13 cellular contexts compared by ENCODE assay signal in the genomic region with DNA sequence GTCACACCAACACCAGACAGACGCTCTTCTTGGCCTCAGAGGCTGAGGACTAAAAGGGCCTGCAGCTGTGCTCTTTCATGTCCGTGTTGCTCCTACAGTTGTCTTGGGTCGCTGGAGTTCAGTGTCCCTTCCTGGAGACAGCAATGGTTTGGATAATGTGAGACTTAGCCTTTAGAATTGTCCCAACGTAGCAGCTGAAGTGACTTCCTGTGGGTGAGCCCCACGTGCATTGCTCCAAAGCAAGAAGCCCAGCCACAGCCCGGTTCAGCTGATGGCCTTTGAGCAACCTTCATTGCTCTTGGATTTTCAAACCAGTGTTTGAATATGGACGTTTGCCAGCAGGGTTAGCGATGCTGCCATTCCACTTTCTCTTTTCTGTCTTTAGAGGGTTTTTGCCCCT. TPM values are rescaled to one million over a fixed set of nuclear protein-coding genes. Genes with fewer than 3 reads are reported as not detected.
DNase-seq lines count a peak whose midpoint lies in the region; ATAC-seq and TF ChIP-seq lines count a peak whose summit lies in the region.
"Had no signal": no experiment of that assay in that cellular context is flagged by ENCODE, and none has a peak within 500 bp of the region (broad histone marks: within the 10 kb centered on the region; RNA-seq: fewer than 3 reads in every experiment).

No MANE protein-coding gene starts in this region.

- TF ChIP-seq CTCF in mesothelial cell of epicardium (IDR thresholded peaks at IDR 0.05; ENCODE audit: unreplicated experiment) (no peak), upper lobe of left lung (IDR thresholded peaks at IDR 0.05) (no peak)

- no peak for TF ChIP-seq EP300 in upper lobe of left lung (IDR thresholded peaks at IDR 0.05)

- peak overlapping the region; percentile 28 for H3K27ac Mint-ChIP-seq in mesothelial cell of epicardium
- H3K27ac Mint-ChIP-seq: stimulated activated effector memory CD8-positive, alpha-beta T cell treated with anti-CD3 and anti-CD28 coated beads, Interleukin-12 subunit alpha, Interleukin-12 subunit beta, amount 100 ng/mL, for 72 hours had no signal

- no peaks in the 10 kb centered on the region for H3K27me3 Mint-ChIP-seq in mesothelial cell of epicardium (ENCODE audit: low read depth)

- intact Hi-C loops in Right ventricle myocardium inferior (cut with DNase I): no loop called here
- intact Hi-C loops in cardiac septum (cut with DNase I): no loop called here

- H3K27me3 ChIP-seq in adipocyte (replicated peaks; ENCODE audit: control insufficient read depth, insufficient read depth, low read length) (no peaks in the 10 kb centered on the region), upper lobe of left lung (no peaks in the 10 kb centered on the region)
- H3K27me3 ChIP-seq: adrenal gland, ovary had no signal

- no peaks in the 10 kb centered on the region for H3K9me3 ChIP-seq in adipocyte (ENCODE audit: control insufficient read depth, low read length)
- H3K9me3 ChIP-seq in upper lobe of left lung: no peaks in the 10 kb centered on the region
- H3K9me3 ChIP-seq: adrenal gland, ovary had no signal

- WGBS in upper lobe of left lung, 2 donors: 54 to 58% methylated on average over 7 to 8 of the region's 8 CpGs

- ATAC-seq in Right ventricle myocardium inferior (peak; percentile 53), upper lobe of left lung (ENCODE audit: low FRiP score in 2 of 2) (no peak), GM18873 (IDR thresholded peaks at IDR 0.05; ENCODE audit: low FRiP score, unreplicated experiment) (no peak)
- ATAC-seq: stimulated activated effector memory CD8-positive, alpha-beta T cell treated with anti-CD3 and anti-CD28 coated beads, Interleukin-12 subunit alpha, Interleukin-12 subunit beta, amount 100 ng/mL, for 72 hours had no signal

- H3K27ac ChIP-seq in upper lobe of left lung: peak overlapping the region in 3 of 4 donors; percentile 17 to 45 (median 23)

- H3K4me1 Mint-ChIP-seq in mesothelial cell of epicardium: peaks cover 9% of the 10 kb centered on the region

- no peak for TF ChIP-seq POLR2A in upper lobe of left lung (IDR thresholded peaks at IDR 0.05)

- H3K36me3 ChIP-seq in adipocyte (ENCODE audit: control insufficient read depth, insufficient read depth, low read length, severe bottlenecking) (peaks cover 35% of the 10 kb centered on the region), upper lobe of left lung (peaks cover 12 to 50% (median 24%) of the 10 kb centered on the region in 4 donors)
- H3K36me3 ChIP-seq: ovary had no signal

- H3K9me3 Mint-ChIP-seq in mesothelial cell of epicardium: no peaks in the 10 kb centered on the region
- H3K9me3 Mint-ChIP-seq: stimulated activated effector memory CD8-positive, alpha-beta T cell treated with anti-CD3 and anti-CD28 coated beads, Interleukin-12 subunit alpha, Interleukin-12 subunit beta, amount 100 ng/mL, for 72 hours had no signal

- peaks cover 44% of the 10 kb centered on the region for H3K36me3 Mint-ChIP-seq in mesothelial cell of epicardium

- H3K4me3 ChIP-seq in adipocyte (ENCODE audit: low read length) (peak overlapping the region; percentile 49), upper lobe of left lung (no peak overlapping the region)
- H3K4me3 ChIP-seq: adrenal gland, ovary had no signal

- peaks cover 18% of the 10 kb centered on the region for H3K4me1 ChIP-seq in adipocyte (ENCODE audit: control insufficient read depth, insufficient read depth, low read length)
- peaks cover 4 to 12% (median 10%) of the 10 kb centered on the region in 4 donors for H3K4me1 ChIP-seq in upper lobe of left lung

- no peak overlapping the region for H3K9ac ChIP-seq in adipocyte (ENCODE audit: low read length)

- no peak overlapping the region for H3K4me3 Mint-ChIP-seq in mesothelial cell of epicardium
- H3K4me3 Mint-ChIP-seq: stimulated activated effector memory CD8-positive, alpha-beta T cell treated with anti-CD3 and anti-CD28 coated beads, Interleukin-12 subunit alpha, Interleukin-12 subunit beta, amount 100 ng/mL, for 72 hours had no signal

- DNase-seq in Right ventricle myocardium inferior (ENCODE audit: missing footprints) (no peak), cardiac septum (ENCODE audit: low spot score) (no peak), adipocyte (ENCODE audit: low read depth) (no peak), mesothelial cell of epicardium (ENCODE audit: low spot score in 2 of 2, unreplicated experiment in 2 of 2) (no peak), upper lobe of left lung (no peak), superior temporal gyrus (ENCODE audit: extremely low spot score) (no peak)
- no peak for DNase-seq in stimulated activated CD4-positive, alpha-beta T cell treated with anti-CD3 and anti-CD28 coated beads, Interleukin-4, amount 100 ng/mL, for 4 hours
- DNase-seq: SHP77 treated with DMSO at 0.1 percent for 48 hours; stimulated activated CD4-positive, alpha-beta T cell treated with anti-CD3 and anti-CD28 coated beads, Interleukin-2, amount 100 ng/mL, for 24 hours had no signal

RNA-seq across cellular contexts. Expression of a gene that starts 19.8 kb away (rescaled TPM):
- total RNA-seq in Right ventricle myocardium inferior: 35.3 TPM
- 32.0 TPM for total RNA-seq in cardiac septum
- 19.4 to 21.9 TPM (median 20.6 TPM) in 3 replicates for total RNA-seq in mesothelial cell of epicardium
- total RNA-seq in upper lobe of left lung: 10 to 100 TPM; 13.0 to 38.9 (median 21.6) TPM

RNA-seq across cellular contexts. Expression of a gene that starts 59.0 kb away (rescaled TPM):
- 21.4 TPM for total RNA-seq in Right ventricle myocardium inferior
- 14.4 TPM for total RNA-seq in cardiac septum
- total RNA-seq in mesothelial cell of epicardium: 12.3 to 12.7 TPM (median 12.7 TPM) in 3 replicates
- total RNA-seq in upper lobe of left lung: 10 to 100 TPM; 11.2 to 32.5 (median 16.1) TPM
